8 cellular contexts compared by ENCODE assay signal in genomic region chr3:49411968-49412631, GRCh38. TPM values are rescaled to one million over a fixed set of nuclear protein-coding genes. Genes with fewer than 3 reads are reported as not detected.
A peak's percentile ranks its signal among the peaks of the same experiment; 100 is the strongest.
DNase-seq lines count a peak whose midpoint lies in the region; ATAC-seq and TF ChIP-seq lines count a peak whose summit lies in the region.

Gene RHOA, minus strand, starts transcription at chr3:49411976. Its CDS starts 36,387 bp downstream, at chr3:49375589.
Gene TCTA, plus strand, starts transcription at chr3:49412423. Its CDS starts 4 bp downstream, at chr3:49412427.

- H2AFZ ChIP-seq in ACC112 (ENCODE audit: low read length, unreplicated experiment): peak within 1 kb of the TSS; percentile 86

- peaks cover 15% of the 10 kb centered on the region; the same call in 1 of the 2 replicates for H3K36me3 ChIP-seq in ACC112 (ENCODE audit: insufficient read depth, low read length)
- no peaks in the 10 kb centered on the region for H3K36me3 ChIP-seq in breast epithelium
- peaks cover 10 to 27% (median 19%) of the 10 kb centered on the region in 3 donors for H3K36me3 ChIP-seq in skeletal muscle tissue (ENCODE audit: control insufficient read depth in 3 of 3, insufficient read depth in 3 of 3, low read length in 3 of 3)

- H3K4me3 ChIP-seq in ACC112 (ENCODE audit: low read depth, low read length): peak within 1 kb of the TSS; percentile 100
- peak within 1 kb of the TSS; percentile 90 to 98 (median 92) for H3K4me3 ChIP-seq in breast epithelium
- H3K4me3 ChIP-seq in iPS-18c (ENCODE audit: insufficient read depth, low read depth, low read length): peak within 1 kb of the TSS; percentile 96
- H3K4me3 ChIP-seq in skeletal muscle tissue (ENCODE audit: low read length in 3 of 3): peak within 1 kb of the TSS; percentile 94 to 100 (median 95)

- peak within 1 kb of the TSS; percentile 92 to 99 (median 93) for H3K9ac ChIP-seq in skeletal muscle tissue (ENCODE audit: low read depth in 1 of 3, low read length in 3 of 3)

- TF ChIP-seq CTCF in VCaP (conservative IDR thresholded peaks at IDR 0.05) (no peak), breast epithelium (IDR thresholded peaks at IDR 0.05) (no peak)

- H3K4me1 ChIP-seq in ACC112 (ENCODE audit: control insufficient read depth, insufficient read depth, low read length, unreplicated experiment) (peaks cover 47% of the 10 kb centered on the region), breast epithelium (peaks cover 7 to 21% of the 10 kb centered on the region in 2 donors), skeletal muscle tissue (ENCODE audit: control insufficient read depth in 3 of 3, insufficient read depth in 3 of 3, low read length in 3 of 3) (peaks cover 38 to 56% (median 41%) of the 10 kb centered on the region in 3 donors)

- peaks cover 70% of the 10 kb centered on the region for H3K79me2 ChIP-seq in ACC112 (ENCODE audit: control insufficient read depth, insufficient read depth, low read length, unreplicated experiment)

- peak; percentile 92 for TF ChIP-seq POLR2A in breast epithelium (IDR thresholded peaks at IDR 0.05)

- H3K27me3 ChIP-seq in ACC112 (ENCODE audit: insufficient read depth, low read length): no peaks in the 10 kb centered on the region
- H3K27me3 ChIP-seq in breast epithelium: no peaks in the 10 kb centered on the region
- H3K27me3 ChIP-seq in skeletal muscle tissue (ENCODE audit: control insufficient read depth in 3 of 3, insufficient read depth in 3 of 3, low read length in 3 of 3): no peaks in the 10 kb centered on the region

- ATAC-seq in GM18870 (IDR thresholded peaks at IDR 0.05; ENCODE audit: unreplicated experiment): peak; percentile 79
- peak; percentile 75 for ATAC-seq in HG03135 (IDR thresholded peaks at IDR 0.05; ENCODE audit: unreplicated experiment)

- peak within 1 kb of the TSS; percentile 85 for H3K27ac ChIP-seq in ACC112 (ENCODE audit: low read depth, low read length)
- H3K27ac ChIP-seq in VCaP: peak within 1 kb of the TSS; percentile 98
- peak within 1 kb of the TSS; percentile 99 for H3K27ac ChIP-seq in breast epithelium
- H3K27ac ChIP-seq in skeletal muscle tissue (ENCODE audit: low read depth, low read length): peak within 1 kb of the TSS; percentile 89

- peak; percentile 89 for DNase-seq in NCI-H2196 treated with DMSO at 0.1 percent for 48 hours (lab: John Stamatoyannopoulos, UW; ENCODE audit: unreplicated experiment)
- peak; percentile 99 to 100 for DNase-seq in breast epithelium (ENCODE audit: low spot score in 2 of 2)

- intact Hi-C loops in breast epithelium (cut with DNase I; ENCODE audit: low total_unique reads): no loop called here

- H3K9me3 ChIP-seq in breast epithelium: no peaks in the 10 kb centered on the region
- no peaks in the 10 kb centered on the region for H3K9me3 ChIP-seq in iPS-18c (ENCODE audit: control insufficient read depth, insufficient read depth, low read length)
- H3K9me3 ChIP-seq in skeletal muscle tissue (ENCODE audit: control insufficient read depth in 3 of 3, low read length in 3 of 3): no peaks in the 10 kb centered on the region

RNA-seq across cellular contexts. Expression of gene RHOA, which starts in this region (rescaled TPM):
- 100 to 1,000 TPM; 314 to 686 (median 317) TPM for total RNA-seq in breast epithelium
- total RNA-seq in skeletal muscle tissue: 291 TPM

RNA-seq across cellular contexts. Expression of gene TCTA, which starts in this region (rescaled TPM):
- total RNA-seq in breast epithelium: 10 to 100 TPM; 22.6 to 29.0 (median 25.9) TPM
- 8.9 TPM for total RNA-seq in skeletal muscle tissue

Comparison
In these comparisons a context has a peak if more than half of its experiments do, and no peak if none do; other contexts are left out.
1. Peak in every context shown above with its lines: DNase-seq, ATAC-seq, H3K4me3 ChIP-seq and H3K27ac ChIP-seq.